In genomic region chr11:120586072-120586471, GRCh38 we compare ENCODE assay signal across 16 cellular contexts.
DNase-seq lines count a peak whose midpoint lies in the region; ATAC-seq and TF ChIP-seq lines count a peak whose summit lies in the region.
"Had no signal": no experiment of that assay in that cellular context is flagged by ENCODE, and none has a peak within 500 bp of the region (broad histone marks: within the 10 kb centered on the region; RNA-seq: fewer than 3 reads in every experiment).

No MANE protein-coding gene starts in this region.

- no peak for TF ChIP-seq CTCF in HEK293 (tag by site-specific recombination; IDR thresholded peaks at IDR 0.05)
- no peak for TF ChIP-seq CTCF in WTC11 (IDR thresholded peaks at IDR 0.05)
- TF ChIP-seq CTCF in neural cell (IDR thresholded peaks at IDR 0.05; ENCODE audit: poor library complexity, severe bottlenecking), result no peak

- no peaks in the 10 kb centered on the region for H4K20me1 ChIP-seq in neural cell (ENCODE audit: insufficient read depth)

- intact Hi-C loops in activated CD4-positive, alpha-beta T cell treated with anti-CD3 and anti-CD28 coated beads for 36 hours (cut with DNase I, micrococcal nuclease), result no loop called here

- H3K4me1 ChIP-seq in HEK293 (ENCODE audit: control insufficient read depth, insufficient read depth, low read length), result no peaks in the 10 kb centered on the region
- H3K4me1 ChIP-seq: BE2C had no signal

- no peak for ATAC-seq in WTC11
- ATAC-seq in activated CD4-positive, alpha-beta T cell treated with anti-CD3 and anti-CD28 coated beads for 36 hours, result no peak
- ATAC-seq: GM23338 had no signal

- H3F3A ChIP-seq in neural cell (ENCODE audit: insufficient read depth, low read length, poor library complexity, severe bottlenecking), result peaks cover 8% of the 10 kb centered on the region

- H3K9me3 ChIP-seq in HEK293 (ENCODE audit: control insufficient read depth, insufficient read depth, low read depth, low read length) (no peaks in the 10 kb centered on the region), neural cell (ENCODE audit: low read length) (no peaks in the 10 kb centered on the region)
- H3K9me3 ChIP-seq: BE2C had no signal

- H3K4me3 Mint-ChIP-seq in WTC11, result no peak overlapping the region
- H3K4me3 Mint-ChIP-seq in activated CD4-positive, alpha-beta T cell treated with anti-CD3 and anti-CD28 coated beads for 36 hours, result no peak overlapping the region
- H3K4me3 Mint-ChIP-seq: CD4-positive, CD25-positive, alpha-beta regulatory T cell; CD8-positive, alpha-beta memory T cell; GM23338; HFFc6 had no signal

- H3K4me3 ChIP-seq in HEK293 (ENCODE audit: low read depth, low read length), result no peak overlapping the region
- H3K4me3 ChIP-seq in neural cell (ENCODE audit: low read length), result no peak overlapping the region
- H3K4me3 ChIP-seq: GM23338 had no signal

- no peaks in the 10 kb centered on the region for H3K9me2 ChIP-seq in neural cell (ENCODE audit: insufficient read depth, low read length)

- no peaks in the 10 kb centered on the region for H3K27me3 ChIP-seq in neural cell (ENCODE audit: insufficient read depth, low read depth, low read length)
- H3K27me3 ChIP-seq: BE2C had no signal

- no peak for TF ChIP-seq EP300 in neural cell (conservative IDR thresholded peaks at IDR 0.05; ENCODE audit: poor library complexity, severe bottlenecking)

- peaks cover 12% of the 10 kb centered on the region for H3K36me3 Mint-ChIP-seq in WTC11
- no peaks in the 10 kb centered on the region for H3K36me3 Mint-ChIP-seq in activated CD4-positive, alpha-beta T cell treated with anti-CD3 and anti-CD28 coated beads for 36 hours (ENCODE audit: low read depth)
- H3K36me3 Mint-ChIP-seq: CD8-positive, alpha-beta memory T cell had no signal

- H3K9me3 Mint-ChIP-seq in WTC11, result peaks cover 27% of the 10 kb centered on the region
- H3K9me3 Mint-ChIP-seq in activated CD4-positive, alpha-beta T cell treated with anti-CD3 and anti-CD28 coated beads for 36 hours (ENCODE audit: low read depth), result peaks cover 2% of the 10 kb centered on the region

- H3K27ac ChIP-seq in HEK293 (ENCODE audit: extremely low read depth, low read depth, low read length), result no peak overlapping the region
- peak overlapping the region; percentile 83 for H3K27ac ChIP-seq in neural cell (ENCODE audit: low read length)

- TF ChIP-seq RAD21 in neural cell (conservative IDR thresholded peaks at IDR 0.05), result no peak

- no peaks in the 10 kb centered on the region for H3K79me2 ChIP-seq in neural cell (replicated peaks; ENCODE audit: insufficient read depth, low read length)

- no peak overlapping the region for H3K4me2 ChIP-seq in neural cell (ENCODE audit: low read length)
- H3K4me2 ChIP-seq: GM23338 had no signal

- H3K4me1 Mint-ChIP-seq in WTC11, result peaks cover 10% of the 10 kb centered on the region
- peaks cover 2% of the 10 kb centered on the region for H3K4me1 Mint-ChIP-seq in activated CD4-positive, alpha-beta T cell treated with anti-CD3 and anti-CD28 coated beads for 36 hours
- H3K4me1 Mint-ChIP-seq: CD4-positive, CD25-positive, alpha-beta regulatory T cell; CD8-positive, alpha-beta memory T cell had no signal

- CTCF ChIA-PET in HEK293 (lab: Yijun Ruan, JAX) (no interaction called here), WTC11 (lab: Charles Lee) (no interaction called here)
- CTCF ChIA-PET in activated CD4-positive, alpha-beta T cell treated with anti-CD3 and anti-CD28 coated beads for 36 hours (lab: Charles Lee), result interaction anchor here (0.6 kb wide), 1 partner anchor 478 kb away, joined by 3 read pairs; no protein-coding TSS in a partner anchor

- DNase-seq in WTC11 (ENCODE audit: low spot score) (peak; percentile 0), midbrain (lab: John Stamatoyannopoulos, UW) (no peak), NCI-H1048 (lab: John Stamatoyannopoulos, UW) (no peak)
- no peak for DNase-seq in activated CD4-positive, alpha-beta T cell treated with anti-CD3 and anti-CD28 coated beads for 36 hours
- DNase-seq: ACHN; BE2C; C1 segment of cervical spinal cord; CD4-positive, CD25-positive, alpha-beta regulatory T cell; CD8-positive, alpha-beta memory T cell; COR-L47; HCEC 1CT; HFFc6; IMR-90 had no signal

- H3K36me3 ChIP-seq in HEK293 (ENCODE audit: control insufficient read depth in 2 of 2, insufficient read depth in 1 of 2, low read length in 2 of 2) (no peaks in the 10 kb centered on the region), neural cell (ENCODE audit: insufficient read depth, low read length) (no peaks in the 10 kb centered on the region)
- H3K36me3 ChIP-seq: BE2C had no signal

- POLR2A ChIA-PET in HEK293 (lab: Yijun Ruan, JAX), result no interaction called here
- POLR2A ChIA-PET in WTC11 (lab: Charles Lee), result no interaction called here
- POLR2A ChIA-PET in activated CD4-positive, alpha-beta T cell treated with anti-CD3 and anti-CD28 coated beads for 36 hours (lab: Charles Lee), result no interaction called here

- peaks cover 4% of the 10 kb centered on the region; the same call in 1 of the 2 replicates for H3K27me3 Mint-ChIP-seq in WTC11 (ENCODE audit: low read depth)
- H3K27me3 Mint-ChIP-seq in activated CD4-positive, alpha-beta T cell treated with anti-CD3 and anti-CD28 coated beads for 36 hours, result peaks cover 19% of the 10 kb centered on the region
- H3K27me3 Mint-ChIP-seq: CD4-positive, CD25-positive, alpha-beta regulatory T cell had no signal

- H2AFZ ChIP-seq in neural cell (ENCODE audit: low read depth, low read length), result no peak overlapping the region
- H2AFZ ChIP-seq: GM23338 had no signal

- no peak overlapping the region for H3K27ac Mint-ChIP-seq in WTC11
- no peak overlapping the region for H3K27ac Mint-ChIP-seq in activated CD4-positive, alpha-beta T cell treated with anti-CD3 and anti-CD28 coated beads for 36 hours
- H3K27ac Mint-ChIP-seq: CD4-positive, CD25-positive, alpha-beta regulatory T cell; GM23338; HFFc6 had no signal

- H3K9ac ChIP-seq in neural cell (ENCODE audit: low read length), result peak overlapping the region; percentile 44

TF ChIP-seq in HEK293, 187 proteins besides CTCF, POLR2A, EP300 and RAD21:
- TF ChIP-seq ZNF610 (tag by site-specific recombination; IDR thresholded peaks at IDR 0.05; ENCODE audit: borderline replicate concordance), result no peak
- TF ChIP-seq ZFP3 (tag by site-specific recombination; IDR thresholded peaks at IDR 0.05; ENCODE audit: low read depth), result peak; percentile 79

TF ChIP-seq in WTC11, 78 proteins besides CTCF, POLR2A, EP300 and RAD21:
- TF ChIP-seq RORB (CRISPR knock-in tag; IDR thresholded peaks at IDR 0.05) (no peak), ZNF263 (CRISPR knock-in tag; IDR thresholded peaks at IDR 0.05; ENCODE audit: low read depth) (no peak), MXD4 (CRISPR knock-in tag; IDR thresholded peaks at IDR 0.05; ENCODE audit: borderline replicate concordance) (no peak), ZBTB21 (CRISPR knock-in tag; IDR thresholded peaks at IDR 0.05; ENCODE audit: borderline replicate concordance) (no peak), GRHL2 (CRISPR knock-in tag; IDR thresholded peaks at IDR 0.05; ENCODE audit: insufficient replicate concordance, severe bottlenecking) (no peak)
TF ChIP-seq in WTC11: peak in this region for 0.

TF ChIP-seq in neural cell, 6 proteins besides CTCF, POLR2A, EP300 and RAD21:
- no peak for TF ChIP-seq EZH2 (IDR thresholded peaks at IDR 0.05; ENCODE audit: borderline replicate concordance, insufficient read depth, low read length, poor library complexity, severe bottlenecking)
- TF ChIP-seq MXI1 (conservative IDR thresholded peaks at IDR 0.05; ENCODE audit: poor library complexity, severe bottlenecking), result no peak
- no peak for TF ChIP-seq TAF1 (IDR thresholded peaks at IDR 0.05; ENCODE audit: low read depth)
- no peak for TF ChIP-seq REST (IDR thresholded peaks at IDR 0.05; ENCODE audit: borderline replicate concordance)
- TF ChIP-seq POLR2AphosphoS5 (IDR thresholded peaks at IDR 0.05), result no peak
- no peak for TF ChIP-seq SMC3 (conservative IDR thresholded peaks at IDR 0.05; ENCODE audit: poor library complexity)
TF ChIP-seq in neural cell: peak in this region for 0.
